In genomic region chr1:240027059-240027462, GRCh38 we compare ENCODE assay signal across 8 cellular contexts.
DNase-seq lines count a peak whose midpoint lies in the region; ATAC-seq and TF ChIP-seq lines count a peak whose summit lies in the region.

No MANE protein-coding gene starts in this region.

- DNase-seq in NOMO-1 treated with DMSO at 0.1 percent for 48 hours (lab: John Stamatoyannopoulos, UW; ENCODE audit: unreplicated experiment) = peak; percentile 0
- no peak for DNase-seq in NOMO-1 treated with dmso at 0.1 percent for 144 hours (lab: John Stamatoyannopoulos, UW; ENCODE audit: unreplicated experiment)
- peak; percentile 32 for DNase-seq in Jurkat, Clone E6-1 (ENCODE audit: low read depth, low spot score)
- peak; percentile 22 for DNase-seq in Panc1 (ENCODE audit: low read depth, low spot score)
- peak; percentile 30 to 56 for DNase-seq in dermis microvascular lymphatic vessel endothelial cell (ENCODE audit: low read depth in 2 of 2)
- peak in 2 of 3 donors; percentile 62 to 71 for DNase-seq in mucosa of descending colon
- DNase-seq in NCI-H187 treated with DMSO at 0.1 percent for 48 hours (lab: John Stamatoyannopoulos, UW) = no peak

- no TSS peak for BruUV-seq in Panc1 (replicated peaks; lab: Mats Ljungman, UMichigan)

- H3K27ac ChIP-seq in Panc1 (ENCODE audit: low read length) = no peak overlapping the region

- H3K9me3 ChIP-seq in Panc1 (ENCODE audit: control insufficient read depth, insufficient read depth, low read depth, low read length) (no peaks in the 10 kb centered on the region), mucosa of descending colon (no peaks in the 10 kb centered on the region)

- H3K36me3 ChIP-seq in Panc1 (ENCODE audit: control insufficient read depth, insufficient read depth, low read length) (no peaks in the 10 kb centered on the region), mucosa of descending colon (ENCODE audit: low read depth) (no peaks in the 10 kb centered on the region)

- no peak overlapping the region for H3K4me3 ChIP-seq in Jurkat, Clone E6-1 (ENCODE audit: low read length)
- H3K4me3 ChIP-seq in Panc1 (ENCODE audit: low read depth in 2 of 2, low read length in 2 of 2) = no peak overlapping the region
- no peak overlapping the region for H3K4me3 ChIP-seq in mucosa of descending colon

- intact Hi-C loops in Panc1 (cut with micrococcal nuclease; ENCODE audit: unreplicated experiment) = loop anchor here (1.0 to 10.0 kb wide), 3 partner anchors 122 to 668 kb away; no protein-coding TSS in a partner anchor
- intact Hi-C loops in mucosa of descending colon (cut with DNase I, micrococcal nuclease) = loop anchor here (10.0 kb wide), 3 partner anchors 148 to 668 kb away; no protein-coding TSS in a partner anchor

- no peaks in the 10 kb centered on the region for H3K27me3 ChIP-seq in Panc1 (ENCODE audit: control insufficient read depth, insufficient read depth, low read length)

- TF ChIP-seq CTCF in Panc1 (IDR thresholded peaks at IDR 0.05) = peak; percentile 93
- peak; percentile 42 for TF ChIP-seq CTCF in mucosa of descending colon (IDR thresholded peaks at IDR 0.05)

- peak; percentile 91 for ATAC-seq in GM21529 (IDR thresholded peaks at IDR 0.05; ENCODE audit: unreplicated experiment)
- peak; percentile 82 for ATAC-seq in Panc1
- peak; percentile 77 for ATAC-seq in mucosa of descending colon

- in situ Hi-C loops in Panc1 (cut with HindIII; ENCODE audit: low pct_unique_long_range_greater_than_20kb, low sequenced_read_pairs) = no loop called here

- CTCF ChIA-PET in Panc1 (lab: Charles Lee) = interaction anchor here (1.0 to 1.3 kb wide), 2 partner anchors 123 to 162 kb away, joined by 3 to 8 read pairs; no protein-coding TSS in a partner anchor

- POLR2A ChIA-PET in Panc1 (lab: Charles Lee) = no interaction called here

- H3K4me1 ChIP-seq in Panc1 (ENCODE audit: control insufficient read depth, insufficient read depth, low read length) (no peaks in the 10 kb centered on the region), mucosa of descending colon (ENCODE audit: low read depth) (peaks cover 3% of the 10 kb centered on the region)

Comparison
In these comparisons a context has a peak if more than half of its experiments do, and no peak if none do; other contexts are left out.
1. DNase-seq: peak in NOMO-1 treated with DMSO at 0.1 percent for 48 hours (single experiment), Jurkat, Clone E6-1 (single experiment), Panc1 (single experiment), dermis microvascular lymphatic vessel endothelial cell (2 of 2) and mucosa of descending colon (2 of 3); none in NOMO-1 treated with dmso at 0.1 percent for 144 hours (single experiment) and NCI-H187 treated with DMSO at 0.1 percent for 48 hours (single experiment).
2. Peak in every context shown above with its lines, with median percentiles within 50 percentile points of each other: ATAC-seq.